ENCODE assay signal across 1 cellular context in genomic region chr20:3909952-3910366, GRCh38.
TF ChIP-seq lines count a peak whose summit lies in the region.

No MANE protein-coding gene starts in this region.

TF ChIP-seq in K562, 482 proteins besides CTCF, POLR2A, EP300 and RAD21 (continued from another document and continues in another):
- TF ChIP-seq E2F1 (CRISPR knock-in tag; IDR thresholded peaks at IDR 0.05) (no peak), CBFA2T2 (conservative IDR thresholded peaks at IDR 0.05) (peak; percentile 98), SMARCC2 (IDR thresholded peaks at IDR 0.05; ENCODE audit: low read depth) (peak; percentile 73; the same call in 1 of the 2 replicates), BCLAF1 (IDR thresholded peaks at IDR 0.05; ENCODE audit: borderline replicate concordance in 1 of 2, control insufficient read depth in 1 of 2, low read depth in 2 of 2, low read length in 1 of 2) (peak in 1 of 2 experiments; percentile 53; a peak in 1 of 4 replicates), ZBED1 (IDR thresholded peaks at IDR 0.05) (no peak), CREB1 (IDR thresholded peaks at IDR 0.05) (0 out of 2 replicates have a peak, but pooled peaks have one; percentile 33), CREB1 (CRISPR knock-in tag; IDR thresholded peaks at IDR 0.05) (no peak), HBP1 (CRISPR knock-in tag; IDR thresholded peaks at IDR 0.05) (no peak), ZNF668 (CRISPR knock-in tag; IDR thresholded peaks at IDR 0.05) (no peak), KDM5B (IDR thresholded peaks at IDR 0.05; ENCODE audit: insufficient replicate concordance, low read depth, low read length) (no peak), PRDM10 (IDR thresholded peaks at IDR 0.05; ENCODE audit: partially characterized antibody) (peak; percentile 27), ETV5 (CRISPR knock-in tag; IDR thresholded peaks at IDR 0.05; ENCODE audit: low read depth) (no peak), ZC3H11A (IDR thresholded peaks at IDR 0.05; ENCODE audit: low read depth, low read length) (no peak), ZEB2 (IDR thresholded peaks at IDR 0.05) (peak; percentile 67; the same call in 1 of the 2 replicates), PHF8 (IDR thresholded peaks at IDR 0.05; ENCODE audit: borderline replicate concordance, low read length) (no peak), SAFB2 (IDR thresholded peaks at IDR 0.05; ENCODE audit: borderline replicate concordance, low read depth, low read length, severe bottlenecking) (no peak), ARID3A (IDR thresholded peaks at IDR 0.05; ENCODE audit: borderline replicate concordance, low read depth, low read length) (0 out of 2 replicates have a peak, but pooled peaks have one; percentile 61), ZNF24 (IDR thresholded peaks at IDR 0.05) (no peak), ARID2 (IDR thresholded peaks at IDR 0.05) (no peak), ZNF274 (IDR thresholded peaks at IDR 0.05; ENCODE audit: borderline replicate concordance, low read depth, low read length) (peak; percentile 68; the same call in 1 of the 2 replicates), HIVEP1 (CRISPR knock-in tag; IDR thresholded peaks at IDR 0.05) (no peak), CEBPG (CRISPR knock-in tag; IDR thresholded peaks at IDR 0.05) (no peak), CEBPG (tag; conservative IDR thresholded peaks at IDR 0.05 in 1 of 2, IDR thresholded peaks at IDR 0.05 in 1 of 2) (no peak), PCBP1 (IDR thresholded peaks at IDR 0.05; ENCODE audit: low read depth, low read length, poor library complexity, severe bottlenecking) (no peak), ZNF584 (CRISPR knock-in tag; IDR thresholded peaks at IDR 0.05; ENCODE audit: low read depth) (no peak), NCOA1 (IDR thresholded peaks at IDR 0.05; ENCODE audit: low read depth) (peak; percentile 72; the same call in 1 of the 2 replicates), ZNF224 (CRISPR knock-in tag; IDR thresholded peaks at IDR 0.05) (no peak), CBX8 (IDR thresholded peaks at IDR 0.05; ENCODE audit: borderline replicate concordance, extremely low read depth, low read depth, low read length, poor library complexity, severe bottlenecking) (no peak), MTA1 (IDR thresholded peaks at IDR 0.05; ENCODE audit: borderline replicate concordance) (peak; percentile 66; the same call in 1 of the 2 replicates), CCNT2 (IDR thresholded peaks at IDR 0.05; ENCODE audit: borderline replicate concordance, extremely low read depth, insufficient read length, low read depth, low read length) (peak; percentile 60), DPF2 (IDR thresholded peaks at IDR 0.05) (peak; percentile 94), NFATC3 (IDR thresholded peaks at IDR 0.05) (no peak), ARNT (IDR thresholded peaks at IDR 0.05) (peak; percentile 69 to 77; a peak in 2 of 4 replicates), SIN3B (IDR thresholded peaks at IDR 0.05; ENCODE audit: low read depth) (no peak), SOX6 (IDR thresholded peaks at IDR 0.05) (peak; percentile 94), ZNF436 (CRISPR knock-in tag; IDR thresholded peaks at IDR 0.05) (no peak), BRF1 (IDR thresholded peaks at IDR 0.05; ENCODE audit: borderline replicate concordance, extremely low read depth, insufficient read length) (no peak), BRCA1 (IDR thresholded peaks at IDR 0.05) (no peak), BRCA1 (CRISPR knock-in tag; IDR thresholded peaks at IDR 0.05) (no peak), ZNF197 (CRISPR knock-in tag; IDR thresholded peaks at IDR 0.05; ENCODE audit: low read depth) (no peak), ZNF444 (CRISPR knock-in tag; IDR thresholded peaks at IDR 0.05) (no peak), KDM1A (IDR thresholded peaks at IDR 0.05) (peak; percentile 73 to 83), SMARCA4 (IDR thresholded peaks at IDR 0.05) (peak; percentile 95), WHSC1 (IDR thresholded peaks at IDR 0.05; ENCODE audit: low read length) (no peak), EP400 (IDR thresholded peaks at IDR 0.05) (0 out of 2 replicates have a peak, but pooled peaks have one; percentile 14), PHB2 (IDR thresholded peaks at IDR 0.05; ENCODE audit: low read depth) (peak; percentile 90), ZBTB40 (IDR thresholded peaks at IDR 0.05) (peak; percentile 53; the same call in 1 of the 2 replicates), ZBTB40 (CRISPR knock-in tag; IDR thresholded peaks at IDR 0.05) (no peak)
